ENCODE assay signal across 8 cellular contexts in genomic region chr1:241356519-241357365, GRCh38. TPM values are rescaled to one million over a fixed set of nuclear protein-coding genes. Genes with fewer than 3 reads are reported as not detected.
DNase-seq lines count a peak whose midpoint lies in the region; ATAC-seq and TF ChIP-seq lines count a peak whose summit lies in the region.

Gene RGS7 (minus strand): TSS chr1:241357205.

- peaks cover 25 to 47% (median 25%) of the 10 kb centered on the region in 3 donors for H3K27me3 Mint-ChIP-seq in naive B cell

- DNase-seq in GM12864 (ENCODE audit: low read depth) (no peak), GOT3 (lab: John Stamatoyannopoulos, UW) (peak; percentile 77), NCI-H1048 (lab: John Stamatoyannopoulos, UW) (peak; percentile 54), fibroblast of pulmonary artery (ENCODE audit: low read depth) (peak; percentile 49), naive B cell (peak; percentile 34), aorta (peak; percentile 45 to 78), HPDE6-E6E7 (ENCODE audit: extremely low spot score) (no peak)

- H3K4me3 ChIP-seq in GM12864 (ENCODE audit: low read depth, low read length), result peak within 1 kb of the TSS; percentile 11; the same call in 1 of the 2 replicates
- peak within 1 kb of the TSS; percentile 62 for H3K4me3 ChIP-seq in WI38 (ENCODE audit: low read depth, low read length)
- peak within 1 kb of the TSS; percentile 51 for H3K4me3 ChIP-seq in fibroblast of pulmonary artery (replicated peaks; ENCODE audit: low read depth, low read length)
- peak within 1 kb of the TSS in 1 of 2 donors; percentile 48 for H3K4me3 ChIP-seq in aorta (ENCODE audit: low read length in 2 of 2)

- H3K4me1 Mint-ChIP-seq in naive B cell, result peaks cover 0 to 14% (median 11%) of the 10 kb centered on the region in 3 donors

- intact Hi-C loops in aorta (cut with DNase I), result no loop called here

- no peaks in the 10 kb centered on the region for H3K27me3 ChIP-seq in aorta (ENCODE audit: control insufficient read depth in 1 of 2, insufficient read depth in 2 of 2, low read length in 1 of 2)

- peak within 1 kb of the TSS in 4 of 6 donors; percentile 39 to 85 (median 68) for H3K27ac Mint-ChIP-seq in naive B cell

- ATAC-seq in naive B cell (ENCODE audit: low read depth in 2 of 2) (peak; percentile 70 to 76), aorta (ENCODE audit: low FRiP score) (peak; percentile 80)

- H3K36me3 Mint-ChIP-seq in naive B cell, result no peaks in the 10 kb centered on the region

- WGBS in aorta, 2 donors, result 1% methylated on average over 62 to 105 of the region's 105 CpGs

- peak within 1 kb of the TSS; percentile 68 to 92 (median 88) for H3K4me3 Mint-ChIP-seq in naive B cell

- TF ChIP-seq CTCF in GM12864 (IDR thresholded peaks at IDR 0.05; ENCODE audit: low read depth, low read length, missing control alignments) (no peak), WI38 (IDR thresholded peaks at IDR 0.05; ENCODE audit: low read depth, low read length) (no peak), fibroblast of pulmonary artery (IDR thresholded peaks at IDR 0.05; ENCODE audit: low read length, missing control alignments) (no peak)

- H3K9me3 ChIP-seq in aorta (ENCODE audit: control insufficient read depth, low read length), result no peaks in the 10 kb centered on the region

- H3K9me3 Mint-ChIP-seq in naive B cell, result no peaks in the 10 kb centered on the region

- no peaks in the 10 kb centered on the region for H3K36me3 ChIP-seq in aorta (ENCODE audit: control insufficient read depth in 1 of 2, insufficient read depth in 2 of 2, low read length in 1 of 2)

- H3K27ac ChIP-seq in aorta (ENCODE audit: low read depth in 1 of 2, low read length in 2 of 2), result no peak within 1 kb of the TSS

- H3K4me1 ChIP-seq in aorta (ENCODE audit: control insufficient read depth in 1 of 2, insufficient read depth in 2 of 2, low read length in 2 of 2), result no peaks in the 10 kb centered on the region

RNA-seq across cellular contexts. Expression of gene RGS7, which starts in this region (rescaled TPM):
- polyA plus RNA-seq in naive B cell (ENCODE audit: low read depth in 6 of 6) (1 to 10 TPM in 4 of 6 donors, under 1 TPM in 2; 0.29 to 2.9 (median 1.5) TPM), aorta (not detected)
- total RNA-seq in aorta, result not detected

Comparison
In these comparisons a context has a peak if more than half of its experiments do, and no peak if none do; other contexts are left out.
1. Peak in DNase-seq and ATAC-seq in aorta; RNA of the gene not detected or under 1 TPM.
2. DNase-seq: peak in GOT3 (single experiment), NCI-H1048 (single experiment), fibroblast of pulmonary artery (single experiment) and naive B cell (single experiment); none in GM12864 (single experiment) and HPDE6-E6E7 (single experiment).